In the genomic region with DNA sequence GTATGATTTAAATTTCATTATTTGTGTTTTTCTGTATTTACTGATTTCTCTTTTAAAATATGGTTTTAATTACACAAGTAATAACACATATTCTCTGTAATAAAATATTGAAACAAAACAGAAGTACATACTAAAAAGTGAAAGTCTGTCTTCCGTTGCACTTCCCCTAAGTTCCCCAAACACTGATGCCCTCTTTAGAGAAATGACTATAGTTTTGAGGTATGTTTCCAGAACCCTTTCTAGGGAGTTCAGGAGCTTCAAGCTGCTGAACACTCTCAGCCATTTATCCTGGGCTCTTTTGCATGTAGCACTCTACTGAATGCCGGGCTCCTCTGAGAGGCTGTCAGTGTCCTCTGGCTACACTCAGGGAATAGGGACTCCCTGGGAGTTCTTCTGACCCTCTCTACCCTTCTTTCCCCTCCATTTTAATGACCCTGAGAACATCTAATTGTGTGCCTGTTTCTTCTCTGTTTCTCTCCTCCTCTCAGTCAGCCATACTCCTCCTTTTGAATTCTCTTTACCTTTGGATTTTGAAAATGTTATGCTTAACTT, we compare ENCODE assay signal across 15 cellular contexts.
DNase-seq lines count a peak whose midpoint lies in the region; ATAC-seq and TF ChIP-seq lines count a peak whose summit lies in the region.
"Had no signal": no experiment of that assay in that cellular context is flagged by ENCODE, and none has a peak within 500 bp of the region (broad histone marks: within the 10 kb centered on the region; RNA-seq: fewer than 3 reads in every experiment).

No MANE protein-coding gene starts in this region.

- no peak for DNase-seq in activated naive CD4-positive, alpha-beta T cell treated with anti-CD3 and anti-CD28 coated beads, Interleukin-2, amount 50 U/mL, for 16 hours
- DNase-seq in OCI-M1 (lab: John Stamatoyannopoulos, UW) (peak; percentile 2), mesenchymal stem cell (no peak), H9 (no peak), pons (ENCODE audit: low spot score) (no peak), NCI-H1694 treated with DMSO at 0.1 percent for 48 hours (lab: John Stamatoyannopoulos, UW) (no peak)
- no peak for DNase-seq in activated T-cell treated with anti-CD3 and anti-CD28 coated beads, Interleukin-2, amount 50 U/mL, for 4 hours
- DNase-seq: CD4-positive, alpha-beta T cell; NCI-H1092 treated with DMSO at 0.1 percent for 48 hours; NCI-H1694; NCI-H2171; NCI-H82; RPMI8226; SW 1271 had no signal

- no peak overlapping the region for H3K4me3 ChIP-seq in mesenchymal stem cell (ENCODE audit: insufficient read depth in 1 of 2, low read depth in 1 of 2, low read length in 2 of 2)

- no peaks in the 10 kb centered on the region for H3K4me1 Mint-ChIP-seq in activated naive CD4-positive, alpha-beta T cell treated with anti-CD3 and anti-CD28 coated beads, Interleukin-2, amount 50 U/mL, for 24 hours
- H3K4me1 Mint-ChIP-seq in H9: peaks cover 3 to 6% of the 10 kb centered on the region in 2 experiments; a peak in 2 of 4 replicates
- H3K4me1 Mint-ChIP-seq in activated T-cell treated with anti-CD3 and anti-CD28 coated beads, Interleukin-2, amount 50 U/mL, for 4 hours (ENCODE audit: low read depth): no peaks in the 10 kb centered on the region

- H3K9me3 ChIP-seq in mesenchymal stem cell (ENCODE audit: control insufficient read depth, low read length): no peaks in the 10 kb centered on the region
- no peaks in the 10 kb centered on the region for H3K9me3 ChIP-seq in H9 (ENCODE audit: control insufficient read depth, low read depth, low read length)

- no peaks in the 10 kb centered on the region for H4K20me1 ChIP-seq in H9 (ENCODE audit: control insufficient read depth, insufficient read depth, insufficient read length)

- H3K4me2 ChIP-seq in mesenchymal stem cell (ENCODE audit: low read length, poor library complexity, severe bottlenecking) (no peak overlapping the region), H9 (ENCODE audit: insufficient read depth, insufficient read length, low read length) (no peak overlapping the region)

- H2BK12ac ChIP-seq in mesenchymal stem cell (ENCODE audit: low read length in 2 of 2) (no peak overlapping the region), H9 (ENCODE audit: insufficient read length, low read depth, low read length) (no peak overlapping the region)

- H3K4me3 Mint-ChIP-seq in activated naive CD4-positive, alpha-beta T cell treated with anti-CD3 and anti-CD28 coated beads, Interleukin-2, amount 50 U/mL, for 24 hours: no peak overlapping the region
- H3K4me3 Mint-ChIP-seq in H9: no peak overlapping the region
- H3K4me3 Mint-ChIP-seq in activated T-cell treated with anti-CD3 and anti-CD28 coated beads, Interleukin-2, amount 50 U/mL, for 4 hours: no peak overlapping the region
- H3K4me3 Mint-ChIP-seq: CD4-positive, alpha-beta T cell had no signal

- 41% methylated on average over 1 of the region's 2 CpGs for whole genome bisulfite sequencing in mesenchymal stem cell
- WGBS in H9 (ENCODE audit: extremely low coverage, insufficient read length, low lambda C conversion rate): no CpG with 5 or more reads among the region's 2 CpGs

- H3K56ac ChIP-seq in H9 (ENCODE audit: insufficient read length, low read depth, low read length): no peak overlapping the region

- H3K9me3 Mint-ChIP-seq in activated naive CD4-positive, alpha-beta T cell treated with anti-CD3 and anti-CD28 coated beads, Interleukin-2, amount 50 U/mL, for 24 hours: no peaks in the 10 kb centered on the region
- H3K9me3 Mint-ChIP-seq in H9: no peaks in the 10 kb centered on the region; a peak in 1 of 5 replicates
- no peaks in the 10 kb centered on the region for H3K9me3 Mint-ChIP-seq in activated T-cell treated with anti-CD3 and anti-CD28 coated beads, Interleukin-2, amount 50 U/mL, for 4 hours
- H3K9me3 Mint-ChIP-seq: CD4-positive, alpha-beta T cell had no signal

- no peak overlapping the region for H4K91ac ChIP-seq in mesenchymal stem cell (ENCODE audit: low read length)
- no peak overlapping the region for H4K91ac ChIP-seq in H9 (ENCODE audit: insufficient read length, low read depth, low read length)

- no peak overlapping the region for H2BK15ac ChIP-seq in mesenchymal stem cell (ENCODE audit: low read depth, poor library complexity, severe bottlenecking)
- H2BK15ac ChIP-seq in H9 (ENCODE audit: low read depth, low read length): no peak overlapping the region

- H2BK20ac ChIP-seq in H9 (ENCODE audit: low read depth, low read length, poor library complexity, severe bottlenecking): no peak overlapping the region

- peak overlapping the region; percentile 32 for H3K9ac ChIP-seq in mesenchymal stem cell (ENCODE audit: low read length)
- no peak overlapping the region for H3K9ac ChIP-seq in H9 (ENCODE audit: extremely low read depth, insufficient read length, low read length)

- no peaks in the 10 kb centered on the region for H3K79me2 ChIP-seq in H9 (ENCODE audit: insufficient read depth, low read length)

- H3K27me3 Mint-ChIP-seq in activated naive CD4-positive, alpha-beta T cell treated with anti-CD3 and anti-CD28 coated beads, Interleukin-2, amount 50 U/mL, for 24 hours: peaks cover 2% of the 10 kb centered on the region
- H3K27me3 Mint-ChIP-seq in H9 (ENCODE audit: low read depth): peaks cover 1% of the 10 kb centered on the region; the same call in 1 of the 2 replicates
- H3K27me3 Mint-ChIP-seq in activated T-cell treated with anti-CD3 and anti-CD28 coated beads, Interleukin-2, amount 50 U/mL, for 4 hours (ENCODE audit: low read depth): peaks cover 4% of the 10 kb centered on the region

- H3K14ac ChIP-seq in mesenchymal stem cell (ENCODE audit: low read length in 2 of 2) (no peak overlapping the region), H9 (ENCODE audit: insufficient read depth, low read length) (no peak overlapping the region)

- H2AK5ac ChIP-seq in mesenchymal stem cell (ENCODE audit: low read length, severe bottlenecking) (no peak overlapping the region), H9 (ENCODE audit: insufficient read length, low read length) (no peak overlapping the region)

- H3K23ac ChIP-seq in mesenchymal stem cell (ENCODE audit: low read length in 2 of 2) (no peak overlapping the region), H9 (ENCODE audit: insufficient read length, low read depth, low read length) (no peak overlapping the region)

- no peaks in the 10 kb centered on the region for H3K27me3 ChIP-seq in mesenchymal stem cell (ENCODE audit: control insufficient read depth in 1 of 2, insufficient read depth in 1 of 2, low read length in 2 of 2)
- no peaks in the 10 kb centered on the region for H3K27me3 ChIP-seq in H9 (ENCODE audit: insufficient read depth, low read length)

- no peak overlapping the region for H2BK5ac ChIP-seq in mesenchymal stem cell (ENCODE audit: low read depth, low read length, poor library complexity, severe bottlenecking)
- H2BK5ac ChIP-seq in H9 (ENCODE audit: insufficient read length, low read length): no peak overlapping the region

- H3K36me3 Mint-ChIP-seq in activated naive CD4-positive, alpha-beta T cell treated with anti-CD3 and anti-CD28 coated beads, Interleukin-2, amount 50 U/mL, for 24 hours: no peaks in the 10 kb centered on the region
- no peaks in the 10 kb centered on the region for H3K36me3 Mint-ChIP-seq in H9 (ENCODE audit: insufficient read depth in 1 of 3, low read depth in 3 of 3)
- no peaks in the 10 kb centered on the region for H3K36me3 Mint-ChIP-seq in activated T-cell treated with anti-CD3 and anti-CD28 coated beads, Interleukin-2, amount 50 U/mL, for 4 hours (ENCODE audit: insufficient read depth)

- H3K23me2 ChIP-seq in H9 (ENCODE audit: insufficient read length, low read depth, low read length, poor library complexity, severe bottlenecking): no peaks in the 10 kb centered on the region

- no peak for TF ChIP-seq CTCF in H9 (conservative IDR thresholded peaks at IDR 0.05)

- peak overlapping the region; percentile 63 for H3K27ac Mint-ChIP-seq in activated naive CD4-positive, alpha-beta T cell treated with anti-CD3 and anti-CD28 coated beads, Interleukin-2, amount 50 U/mL, for 24 hours
- H3K27ac Mint-ChIP-seq in H9: no peak overlapping the region
- H3K27ac Mint-ChIP-seq: CD4-positive, alpha-beta T cell had no signal

- H3K18ac ChIP-seq in mesenchymal stem cell (ENCODE audit: low read depth in 1 of 2, low read length in 2 of 2) (no peak overlapping the region), H9 (ENCODE audit: insufficient read length, low read depth, low read length) (no peak overlapping the region)

- H3K79me1 ChIP-seq in mesenchymal stem cell (replicated peaks; ENCODE audit: low read length, poor library complexity, severe bottlenecking) (no peaks in the 10 kb centered on the region), H9 (ENCODE audit: insufficient read depth, low read depth, low read length, poor library complexity, severe bottlenecking) (no peaks in the 10 kb centered on the region)

- no peak overlapping the region for H4K5ac ChIP-seq in H9 (ENCODE audit: insufficient read length, low read depth, low read length)

- H3K27ac ChIP-seq in mesenchymal stem cell (ENCODE audit: low read length, poor library complexity, severe bottlenecking): no peak overlapping the region
- H3K27ac ChIP-seq in H9 (ENCODE audit: insufficient read length, low read depth, low read length): no peak overlapping the region

- H2AFZ ChIP-seq in mesenchymal stem cell (ENCODE audit: low read depth, low read length): no peak overlapping the region
- no peak overlapping the region for H2AFZ ChIP-seq in H9 (ENCODE audit: low read length)

- no peak overlapping the region for H2BK120ac ChIP-seq in mesenchymal stem cell (ENCODE audit: low read depth, low read length)
- H2BK120ac ChIP-seq in H9 (ENCODE audit: low read depth, low read length, poor library complexity, severe bottlenecking): no peak overlapping the region

- H3K4me1 ChIP-seq in mesenchymal stem cell (ENCODE audit: control insufficient read depth, insufficient read depth, low read depth, low read length) (no peaks in the 10 kb centered on the region), H9 (ENCODE audit: insufficient read depth, low read length) (no peaks in the 10 kb centered on the region)

- no peak overlapping the region for H3K4ac ChIP-seq in mesenchymal stem cell (ENCODE audit: low read depth in 1 of 2, low read length in 2 of 2)
- H3K4ac ChIP-seq in H9 (ENCODE audit: low read depth, low read length): no peak overlapping the region

- no peak for ATAC-seq in activated T-cell treated with anti-CD3 and anti-CD28 coated beads, Interleukin-2, amount 50 U/mL, for 4 hours

- H4K8ac ChIP-seq in mesenchymal stem cell (ENCODE audit: low read length): no peak overlapping the region
- no peak overlapping the region for H4K8ac ChIP-seq in H9 (replicated peaks; ENCODE audit: insufficient read length, low read depth, low read length)

- H3T11ph ChIP-seq in H9 (ENCODE audit: low read length): no peak overlapping the region

- no peaks in the 10 kb centered on the region for H3K36me3 ChIP-seq in mesenchymal stem cell (ENCODE audit: control insufficient read depth in 1 of 2, insufficient read depth in 2 of 2, low read depth in 1 of 2, low read length in 2 of 2)
